18 cellular contexts compared by ENCODE assay signal in the genomic region with DNA sequence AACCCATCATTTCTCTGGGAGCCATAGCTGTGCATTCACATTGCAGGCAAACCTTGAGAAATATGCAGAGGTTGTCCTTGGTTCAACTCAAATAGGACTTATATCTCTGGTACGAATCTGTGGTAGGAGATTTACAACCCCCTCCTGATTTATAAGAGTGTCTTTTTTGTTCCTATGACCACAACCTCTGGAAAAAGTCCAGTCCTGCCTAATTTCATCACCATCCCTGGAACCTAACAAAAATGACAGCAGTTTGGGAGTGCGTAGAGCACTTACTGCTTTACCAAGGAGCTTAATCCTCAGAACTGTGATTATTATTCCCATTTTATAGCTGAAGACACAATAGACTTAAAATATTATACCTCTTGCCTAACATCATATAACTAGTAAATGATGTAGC.
DNase-seq lines count a peak whose midpoint lies in the region; ATAC-seq and TF ChIP-seq lines count a peak whose summit lies in the region.
"Had no signal": no experiment of that assay in that cellular context is flagged by ENCODE, and none has a peak within 500 bp of the region (broad histone marks: within the 10 kb centered on the region; RNA-seq: fewer than 3 reads in every experiment).

No MANE protein-coding gene starts in this region.

- no peaks in the 10 kb centered on the region for H3K36me3 ChIP-seq in left ventricle myocardium inferior
- no peaks in the 10 kb centered on the region for H3K36me3 ChIP-seq in PC-9 (ENCODE audit: low read depth)

- no TSS peak for BruUV-seq in PC-9 (replicated peaks; lab: Mats Ljungman, UMichigan)

- H3K27ac ChIP-seq in left ventricle myocardium inferior (replicated peaks) = peak overlapping the region; percentile 38
- no peak overlapping the region for H3K27ac ChIP-seq in PC-9

- TF ChIP-seq CTCF in left ventricle myocardium inferior (IDR thresholded peaks at IDR 0.05; ENCODE audit: borderline replicate concordance) (no peak), PC-9 (conservative IDR thresholded peaks at IDR 0.05) (no peak)

- POLR2A ChIA-PET in PC-9 (lab: Charles Lee; ENCODE audit: unreplicated experiment) = no interaction called here

- no peaks in the 10 kb centered on the region for H3F3A ChIP-seq in PC-9 (ENCODE audit: insufficient read depth, low read depth)

- H3K4me2 ChIP-seq in PC-9 = no peak overlapping the region
- H3K4me2 ChIP-seq: GM23338 had no signal

- H3K9me2 ChIP-seq in PC-9 (ENCODE audit: insufficient read depth) = no peaks in the 10 kb centered on the region

- no peaks in the 10 kb centered on the region for H4K20me1 ChIP-seq in PC-9 (ENCODE audit: insufficient read depth)

- no peak overlapping the region for H3K4me3 ChIP-seq in left ventricle myocardium inferior
- H3K4me3 ChIP-seq in PC-9 = no peak overlapping the region
- H3K4me3 ChIP-seq: GM12878, GM23338 had no signal

- ATAC-seq in left cardiac atrium (no peak), left ventricle myocardium superior (peak; percentile 61), HG03439 (IDR thresholded peaks at IDR 0.05; ENCODE audit: unreplicated experiment) (no peak), GM18511 (IDR thresholded peaks at IDR 0.05; ENCODE audit: unreplicated experiment) (no peak)
- ATAC-seq: GM12878, GM23338, HCT116 had no signal

- H3K9me3 ChIP-seq in left ventricle myocardium inferior (replicated peaks) (no peaks in the 10 kb centered on the region), PC-9 (ENCODE audit: insufficient read depth, low read depth) (no peaks in the 10 kb centered on the region)

- no peak overlapping the region for H2AFZ ChIP-seq in PC-9
- H2AFZ ChIP-seq: GM23338 had no signal

- intact Hi-C loops in left ventricle myocardium inferior (cut with micrococcal nuclease) = no loop called here
- intact Hi-C loops in left cardiac atrium (cut with DNase I) = no loop called here
- intact Hi-C loops in left ventricle myocardium superior (cut with micrococcal nuclease) = no loop called here
- intact Hi-C loops in PC-9 (cut with micrococcal nuclease; ENCODE audit: unreplicated experiment) = no loop called here

- H3K79me2 ChIP-seq in PC-9 (ENCODE audit: low read depth) = no peaks in the 10 kb centered on the region

- CTCF ChIA-PET in PC-9 (lab: Charles Lee) = no interaction called here

- DNase-seq in left ventricle myocardium inferior (no peak), left cardiac atrium (no peak), SK-N-DZ (ENCODE audit: low spot score) (peak; percentile 75), left ventricle myocardium superior (no peak), PC-9 (no peak)
- DNase-seq: C1 segment of cervical spinal cord; Calu3; CD4-positive, alpha-beta memory T cell; COR-L47; DMS53; DMS79 treated with DMSO at 0.1 percent for 48 hours; GDM1; H9 had no signal

- H3K27me3 ChIP-seq in left ventricle myocardium inferior (ENCODE audit: low read depth) = no peaks in the 10 kb centered on the region
- H3K27me3 ChIP-seq in PC-9 (ENCODE audit: insufficient read depth, low read depth) = no peaks in the 10 kb centered on the region

- peaks cover 15% of the 10 kb centered on the region for H3K4me1 ChIP-seq in left ventricle myocardium inferior
- no peaks in the 10 kb centered on the region for H3K4me1 ChIP-seq in PC-9 (replicated peaks; ENCODE audit: insufficient read depth)
